In the genomic region with DNA sequence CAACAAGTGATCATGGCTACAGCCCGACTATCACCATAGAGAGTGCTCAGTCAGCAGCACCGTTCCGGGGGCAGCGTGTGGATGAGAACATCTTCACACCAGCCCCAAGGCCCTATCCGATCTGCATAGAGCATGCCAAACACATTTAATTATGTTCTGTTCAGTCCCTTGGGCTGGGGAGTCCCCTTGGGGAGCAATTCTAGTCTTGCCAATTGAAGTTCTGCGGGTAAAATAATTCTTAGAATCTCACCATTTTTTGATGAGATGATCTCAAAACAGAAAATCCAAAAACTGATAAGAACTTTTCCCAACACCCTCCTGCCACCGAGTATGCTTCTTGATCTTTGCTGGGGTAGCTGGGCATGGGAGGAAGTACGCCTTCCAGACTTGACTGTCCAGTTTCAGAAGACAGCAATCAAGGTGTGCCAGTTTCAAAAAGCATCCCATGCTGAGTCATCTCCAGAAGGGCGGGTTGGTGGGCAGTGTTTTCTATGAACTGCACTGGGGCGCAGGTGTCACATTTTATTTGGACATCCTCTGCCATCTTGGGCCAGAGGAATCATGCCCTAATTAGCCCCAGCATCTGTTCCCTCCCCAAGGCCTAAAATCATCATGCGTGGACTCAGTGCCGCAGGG, we compare ENCODE assay signal across 14 cellular contexts. TPM values are rescaled to one million over a fixed set of nuclear protein-coding genes. Genes with fewer than 3 reads are reported as not detected.
DNase-seq lines count a peak whose midpoint lies in the region; ATAC-seq and TF ChIP-seq lines count a peak whose summit lies in the region.
"Had no signal": no experiment of that assay in that cellular context is flagged by ENCODE, and none has a peak within 500 bp of the region (broad histone marks: within the 10 kb centered on the region; RNA-seq: fewer than 3 reads in every experiment).

No MANE protein-coding gene starts in this region.

- no peaks in the 10 kb centered on the region for H3K4me1 Mint-ChIP-seq in Caco-2 (ENCODE audit: low read depth, unreplicated experiment)
- H3K4me1 Mint-ChIP-seq: activated B cell treated with CpG ODN at 0.5 μM for 24 hours, memory B cell, neural crest cell had no signal

- H3K27me3 ChIP-seq in Caco-2 (replicated peaks; ENCODE audit: control insufficient read depth, insufficient read depth, low read length) = no peaks in the 10 kb centered on the region

- no peak overlapping the region for H3K4me3 ChIP-seq in Caco-2 (ENCODE audit: low read depth, low read length)

- POLR2A ChIA-PET in Caco-2 (lab: Charles Lee) = interaction anchor here (0.9 kb wide), 1 partner anchor 140 kb away, joined by 3 read pairs; a partner anchor contains a TSS

- H3K27ac ChIP-seq in epithelial cell of prostate = peak overlapping the region; percentile 57

- peaks cover 13% of the 10 kb centered on the region for H3K9me3 Mint-ChIP-seq in Caco-2 (ENCODE audit: unreplicated experiment)
- H3K9me3 Mint-ChIP-seq: activated T-cell treated with anti-CD3 and anti-CD28 coated beads, Interleukin-2, amount 50 U/mL, for 4 hours had no signal

- H3K4me1 ChIP-seq in Caco-2 = no peaks in the 10 kb centered on the region

- DNase-seq in stimulated activated CD4-positive, alpha-beta T cell treated with anti-CD3 and anti-CD28 coated beads, Interleukin-1b, Interleukin-23, amount 100 ng/mL, for 48 hours = peak; percentile 32
- DNase-seq in stimulated activated CD4-positive, alpha-beta T cell treated with anti-CD3 and anti-CD28 coated beads, Interleukin-4, amount 100 ng/mL, for 4 hours = no peak
- DNase-seq in HT-29 (ENCODE audit: low spot score) (peak; percentile 45), epithelial cell of prostate (ENCODE audit: low read depth, low spot score) (no peak), Caco-2 (no peak), AG08396 (ENCODE audit: low spot score) (no peak)
- no peak for DNase-seq in activated CD4-positive, CD25-positive, alpha-beta regulatory T cell (lab: John Stamatoyannopoulos, UW)
- DNase-seq: activated B cell treated with CpG ODN at 0.5 μM for 24 hours; activated T-cell treated with anti-CD3 and anti-CD28 coated beads, Interleukin-2, amount 50 U/mL, for 4 hours; AML-193; NCI-H69 had no signal

- no peaks in the 10 kb centered on the region for H3K36me3 ChIP-seq in Caco-2 (ENCODE audit: control insufficient read depth, insufficient read depth, low read length)

- intact Hi-C loops in Caco-2 (cut with micrococcal nuclease; ENCODE audit: unreplicated experiment) = no loop called here

- no peak overlapping the region for H3K4me3 Mint-ChIP-seq in Caco-2 (ENCODE audit: unreplicated experiment)
- H3K4me3 Mint-ChIP-seq: activated B cell treated with CpG ODN at 0.5 μM for 24 hours; activated T-cell treated with anti-CD3 and anti-CD28 coated beads, Interleukin-2, amount 50 U/mL, for 4 hours; memory B cell; neural crest cell had no signal

- CTCF ChIA-PET in Caco-2 (lab: Charles Lee) = no interaction called here

- no peak for TF ChIP-seq CTCF in Caco-2 (IDR thresholded peaks at IDR 0.05; ENCODE audit: insufficient read depth in 1 of 2, low read depth in 1 of 2, low read length in 1 of 2, severe bottlenecking in 1 of 2, unreplicated experiment in 1 of 2)

- no peaks in the 10 kb centered on the region for H3K9me3 ChIP-seq in Caco-2

- no peak for ATAC-seq in HG02763 (IDR thresholded peaks at IDR 0.05; ENCODE audit: unreplicated experiment)

- H3K36me3 Mint-ChIP-seq in Caco-2 (ENCODE audit: insufficient read depth, unreplicated experiment) = no peaks in the 10 kb centered on the region
- H3K36me3 Mint-ChIP-seq: memory B cell had no signal

- H3K27me3 Mint-ChIP-seq in Caco-2 (ENCODE audit: insufficient read depth, unreplicated experiment) = no peaks in the 10 kb centered on the region

- no TSS peak for BruUV-seq in Caco-2 (replicated peaks; lab: Mats Ljungman, UMichigan)

- no peak overlapping the region for H3K27ac Mint-ChIP-seq in Caco-2 (ENCODE audit: unreplicated experiment)
- H3K27ac Mint-ChIP-seq: activated B cell treated with CpG ODN at 0.5 μM for 24 hours, memory B cell had no signal

RNA-seq across cellular contexts. Expression of a gene that starts 20.8 kb away (rescaled TPM):
- total RNA-seq in HT-29 (2014; rRNA removed; shearing (Covaris generic)) = 101 and 122 TPM in 2 replicates
- total RNA-seq in Caco-2 (2022) = 158 TPM in 2 replicates
- total RNA-seq: activated B cell treated with CpG ODN at 0.5 μM for 24 hours had no signal

RNA-seq across cellular contexts. Expression of a gene that starts 56.1 kb away (rescaled TPM):
- 59.7 and 69.1 TPM in 2 replicates for total RNA-seq in HT-29 (2014; rRNA removed; shearing (Covaris generic))
- 34.5 and 35.4 TPM in 2 replicates for total RNA-seq in Caco-2 (2022)

Comparison
In these comparisons a context has a peak if more than half of its experiments do, and no peak if none do; other contexts are left out.
1. DNase-seq: peak in stimulated activated CD4-positive, alpha-beta T cell treated with anti-CD3 and anti-CD28 coated beads, Interleukin-1b, Interleukin-23, amount 100 ng/mL, for 48 hours (single experiment) and HT-29 (single experiment); none in stimulated activated CD4-positive, alpha-beta T cell treated with anti-CD3 and anti-CD28 coated beads, Interleukin-4, amount 100 ng/mL, for 4 hours (0 of 2), epithelial cell of prostate (single experiment), Caco-2 (0 of 2), AG08396 (single experiment) and activated CD4-positive, CD25-positive, alpha-beta regulatory T cell (0 of 4).